In genomic region chr20:39533858-39534257, GRCh38 we compare ENCODE assay signal across 29 cellular contexts.
"Had no signal": no experiment of that assay in that cellular context is flagged by ENCODE, and none has a peak within 500 bp of the region (broad histone marks: within the 10 kb centered on the region; RNA-seq: fewer than 3 reads in every experiment).

No MANE protein-coding gene starts in this region.

- H3K36me3 ChIP-seq: ascending aorta, breast epithelium, cardiac muscle cell, esophagus squamous epithelium, gastroesophageal sphincter had no signal

- H3K27me3 ChIP-seq: ascending aorta, breast epithelium, cardiac muscle cell, dorsolateral prefrontal cortex, esophagus squamous epithelium, gastroesophageal sphincter had no signal

- H3K9me3 ChIP-seq: ascending aorta, esophagus squamous epithelium, gastroesophageal sphincter had no signal

- DNase-seq: activated CD4-positive, alpha-beta memory T cell treated with anti-CD3 and anti-CD28 coated beads, Interleukin-2, amount 10 ng/mL, durations not matched to agents 7 days and 5 days; activated CD4-positive, alpha-beta T cell treated with anti-CD3 and anti-CD28 coated beads for 1 hour; activated CD4-positive, alpha-beta T cell treated with anti-CD3 and anti-CD28 coated beads for 4 hours; activated CD4-positive, alpha-beta T cell treated with anti-CD3 and anti-CD28 coated beads, Interleukin-2, amount 10 ng/mL, durations not matched to agents 7 days and 5 days; activated CD4-positive, alpha-beta T cell treated with anti-CD3 and anti-CD28 coated beads, Interleukin-2, amount 50 U/mL, for 4 hours; activated CD8-positive, alpha-beta memory T cell treated with anti-CD3 and anti-CD28 coated beads, Interleukin-2, amount 50 U/mL, for 48 hours; activated gamma-delta T cell; activated naive CD4-positive, alpha-beta T cell; activated naive CD4-positive, alpha-beta T cell treated with anti-CD3 and anti-CD28 coated beads, Interleukin-2, amount 10 ng/mL, durations not matched to agents 7 days and 5 days; activated naive CD8-positive, alpha-beta T cell treated with anti-CD3 and anti-CD28 coated beads, Interleukin-2, amount 10 ng/mL, durations not matched to agents 7 days and 5 days; activated T-cell treated with anti-CD3 and anti-CD28 coated beads for 4 hours; activated T-cell treated with anti-CD3 and anti-CD28 coated beads, Interleukin-2, amount 50 U/mL, for 24 hours; activated T-cell treated with anti-CD3 and anti-CD28 coated beads, Interleukin-2, amount 50 U/mL, for 72 hours; central memory CD4-positive, alpha-beta T cell; cerebellar nuclear complex; dorsolateral prefrontal cortex; effector memory CD4-positive, alpha-beta T cell; endodermal cell; erythroblast; esophagus squamous epithelium; foreskin melanocyte; T-helper 2 cell had no signal

- H3K4me3 ChIP-seq: ascending aorta, breast epithelium, cardiac muscle cell, coronary artery, dorsolateral prefrontal cortex, esophagus squamous epithelium, gastroesophageal sphincter had no signal

- H3K4me1 ChIP-seq: ascending aorta, breast epithelium had no signal

- ATAC-seq: activated naive CD4-positive, alpha-beta T cell treated with anti-CD3 and anti-CD28 coated beads, Interleukin-2, amount 50 U/mL, for 72 hours; activated T-cell treated with anti-CD3 and anti-CD28 coated beads, Interleukin-2, amount 50 U/mL, for 72 hours; gastroesophageal sphincter had no signal

- H3K27ac ChIP-seq: ascending aorta, breast epithelium, cardiac muscle cell, coronary artery, dorsolateral prefrontal cortex, esophagus squamous epithelium, gastroesophageal sphincter, VCaP had no signal
